Comparison of ENCODE assay signal across 2 cellular contexts in the genomic region with DNA sequence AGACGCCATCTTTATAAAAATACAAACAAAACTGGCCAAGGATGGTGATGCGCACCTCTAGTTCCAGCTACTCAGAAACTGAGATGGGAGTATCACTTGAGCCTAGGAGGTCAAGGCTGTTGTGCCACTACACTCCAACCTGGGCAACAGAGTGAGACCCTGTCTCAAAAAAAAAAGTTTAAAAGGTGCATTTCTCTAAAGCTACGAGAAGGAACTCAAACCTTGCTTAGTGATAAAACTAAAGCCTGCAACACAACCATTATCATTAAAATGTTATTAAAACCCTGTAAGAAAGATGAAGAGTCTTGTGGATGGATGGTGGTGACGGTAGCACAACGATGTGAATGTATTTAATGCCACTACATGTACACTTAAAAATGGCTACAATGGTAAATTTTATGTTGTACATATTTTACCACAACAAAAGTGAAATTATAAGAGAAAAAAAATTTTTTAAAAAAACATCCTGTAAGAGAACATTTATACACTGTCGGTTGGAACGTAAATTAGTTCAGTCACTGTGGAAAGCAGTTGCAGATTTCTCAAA.
A peak's percentile ranks its signal among the peaks of the same experiment; 100 is the strongest.
TF ChIP-seq lines count a peak whose summit lies in the region.

No MANE protein-coding gene starts in this region.

TF ChIP-seq in HEK293, 187 proteins besides CTCF, POLR2A, EP300 and RAD21:
- TF ChIP-seq ZBTB17 (tag by site-specific recombination; IDR thresholded peaks at IDR 0.05), result no peak
- peak; percentile 88 for TF ChIP-seq ZNF121 (tag by site-specific recombination; IDR thresholded peaks at IDR 0.05)

TF ChIP-seq in K562, 482 proteins besides CTCF, POLR2A, EP300 and RAD21:
- TF ChIP-seq NFXL1 (CRISPR knock-in tag; IDR thresholded peaks at IDR 0.05) (no peak), ETV1 (tag; conservative IDR thresholded peaks at IDR 0.05; ENCODE audit: low read depth) (no peak), DMBX1 (CRISPR knock-in tag; IDR thresholded peaks at IDR 0.05; ENCODE audit: borderline replicate concordance) (peak; percentile 10; the same call in 1 of the 2 replicates), SMAD2 (IDR thresholded peaks at IDR 0.05; ENCODE audit: low read depth, low read length) (no peak), NRF1 (conservative IDR thresholded peaks at IDR 0.05 in 1 of 2, IDR thresholded peaks at IDR 0.05 in 1 of 2) (peak in 1 of 2 experiments; percentile 17; a peak in 1 of 4 replicates), HDAC6 (IDR thresholded peaks at IDR 0.05; ENCODE audit: low read depth, low read length) (no peak), U2AF2 (optimal IDR thresholded peaks at IDR 0.05; ENCODE audit: low read depth, low read length) (no peak), KAT7 (CRISPR knock-in tag; IDR thresholded peaks at IDR 0.05; ENCODE audit: borderline replicate concordance) (no peak), JUND (IDR thresholded peaks at IDR 0.05; ENCODE audit: borderline replicate concordance, low read depth, low read length) (no peak), JUND (tag; IDR thresholded peaks at IDR 0.05; ENCODE audit: borderline replicate concordance, low read depth, low read length) (0 out of 3 replicates have a peak, but pooled peaks have one; percentile 1), ZFP30 (CRISPR knock-in tag; IDR thresholded peaks at IDR 0.05; ENCODE audit: borderline replicate concordance) (no peak), NFRKB (IDR thresholded peaks at IDR 0.05; ENCODE audit: low read depth) (peak; percentile 19; the same call in 1 of the 2 replicates)
- TF ChIP-seq, protein P1, sequence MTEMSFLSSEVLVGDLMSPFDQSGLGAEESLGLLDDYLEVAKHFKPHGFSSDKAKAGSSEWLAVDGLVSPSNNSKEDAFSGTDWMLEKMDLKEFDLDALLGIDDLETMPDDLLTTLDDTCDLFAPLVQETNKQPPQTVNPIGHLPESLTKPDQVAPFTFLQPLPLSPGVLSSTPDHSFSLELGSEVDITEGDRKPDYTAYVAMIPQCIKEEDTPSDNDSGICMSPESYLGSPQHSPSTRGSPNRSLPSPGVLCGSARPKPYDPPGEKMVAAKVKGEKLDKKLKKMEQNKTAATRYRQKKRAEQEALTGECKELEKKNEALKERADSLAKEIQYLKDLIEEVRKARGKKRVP (CRISPR knock-in tag; IDR thresholded peaks at IDR 0.05), result 0 out of 2 replicates have a peak, but pooled peaks have one; percentile 17
- TF ChIP-seq, protein P2, sequence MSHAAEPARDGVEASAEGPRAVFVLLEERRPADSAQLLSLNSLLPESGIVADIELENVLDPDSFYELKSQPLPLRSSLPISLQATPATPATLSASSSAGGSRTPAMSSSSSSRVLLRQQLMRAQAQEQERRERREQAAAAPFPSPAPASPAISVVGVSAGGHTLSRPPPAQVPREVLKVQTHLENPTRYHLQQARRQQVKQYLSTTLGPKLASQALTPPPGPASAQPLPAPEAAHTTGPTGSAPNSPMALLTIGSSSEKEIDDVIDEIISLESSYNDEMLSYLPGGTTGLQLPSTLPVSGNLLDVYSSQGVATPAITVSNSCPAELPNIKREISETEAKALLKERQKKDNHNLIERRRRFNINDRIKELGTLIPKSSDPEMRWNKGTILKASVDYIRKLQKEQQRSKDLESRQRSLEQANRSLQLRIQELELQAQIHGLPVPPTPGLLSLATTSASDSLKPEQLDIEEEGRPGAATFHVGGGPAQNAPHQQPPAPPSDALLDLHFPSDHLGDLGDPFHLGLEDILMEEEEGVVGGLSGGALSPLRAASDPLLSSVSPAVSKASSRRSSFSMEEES (CRISPR knock-in tag; IDR thresholded peaks at IDR 0.05), result no peak
